Comparison of ENCODE assay signal across 27 cellular contexts in the genomic region with DNA sequence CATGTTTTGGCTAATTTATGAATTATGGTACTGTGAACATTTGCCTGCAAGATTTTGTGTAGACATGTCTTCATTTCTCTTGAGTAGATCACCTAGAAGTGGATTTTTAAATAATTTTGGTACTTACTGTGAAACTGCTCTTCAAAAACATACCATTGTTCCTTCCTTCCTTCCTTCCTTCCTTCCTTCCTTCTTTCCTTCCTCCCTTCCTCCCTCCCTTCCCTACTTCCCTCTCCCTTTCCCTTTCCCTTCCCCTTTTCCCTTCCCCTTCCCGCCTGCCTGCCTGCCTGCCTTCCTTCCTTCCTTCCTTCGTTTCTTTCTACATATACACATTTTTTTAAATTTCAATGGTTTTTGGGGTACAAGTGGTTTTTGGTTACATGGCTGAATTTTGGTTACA.
"Had no signal": no experiment of that assay in that cellular context is flagged by ENCODE, and none has a peak within 500 bp of the region (broad histone marks: within the 10 kb centered on the region; RNA-seq: fewer than 3 reads in every experiment).

No MANE protein-coding gene starts in this region.

- H3K27me3 Mint-ChIP-seq: dendritic cell treated with granulocyte-macrophage colony-stimulating factor and Interleukin-4, amounts not matched to agents 40 ng/mL and 50 ng/mL, for 4 days; effector memory CD8-positive, alpha-beta T cell; naive thymus-derived CD4-positive, alpha-beta T cell had no signal

- H3K27ac Mint-ChIP-seq: dendritic cell treated with granulocyte-macrophage colony-stimulating factor and Interleukin-4, amounts not matched to agents 40 ng/mL and 50 ng/mL, for 4 days; endodermal cell; immature natural killer cell; mesothelial cell of epicardium had no signal

- H3K4me2 ChIP-seq: hepatocyte had no signal

- H3K27me3 ChIP-seq: colonic mucosa, esophagus squamous epithelium, foreskin keratinocyte, gastroesophageal sphincter, heart left ventricle, hepatocyte, left lung had no signal

- FAIRE-seq: endometrium, frontal cortex, keratinocyte had no signal

- H2AFZ ChIP-seq: hepatocyte had no signal

- H3K4me3 Mint-ChIP-seq: dendritic cell treated with granulocyte-macrophage colony-stimulating factor and Interleukin-4, amounts not matched to agents 40 ng/mL and 50 ng/mL, for 4 days; effector memory CD8-positive, alpha-beta T cell; endodermal cell; immature natural killer cell; mesothelial cell of epicardium; naive thymus-derived CD4-positive, alpha-beta T cell had no signal

- H3K79me2 ChIP-seq: hepatocyte had no signal

- H3K4me1 ChIP-seq: colonic mucosa, foreskin keratinocyte had no signal

- ATAC-seq: effector memory CD8-positive, alpha-beta T cell; esophagus mucosa; foreskin keratinocyte; gastroesophageal sphincter; heart left ventricle; left cardiac atrium; left lung; left ventricle myocardium superior; lower lobe of right lung; mucosa of descending colon; naive thymus-derived CD4-positive, alpha-beta T cell had no signal

- H3K9me3 Mint-ChIP-seq: dendritic cell treated with granulocyte-macrophage colony-stimulating factor and Interleukin-4, amounts not matched to agents 40 ng/mL and 50 ng/mL, for 4 days; effector memory CD8-positive, alpha-beta T cell; endodermal cell; immature natural killer cell; mesothelial cell of epicardium; naive thymus-derived CD4-positive, alpha-beta T cell had no signal

- H3K4me1 Mint-ChIP-seq: mesothelial cell of epicardium; naive thymus-derived CD4-positive, alpha-beta T cell had no signal

- DNase-seq: colonic mucosa; cortex of kidney; effector CD8-positive, alpha-beta T cell; effector memory CD8-positive, alpha-beta T cell; endodermal cell; erythroblast; esophagus squamous epithelium; foreskin keratinocyte; heart left ventricle; hypothalamus; immature natural killer cell; left cardiac atrium; left lung; left ventricle myocardium superior; lower lobe of right lung; mesenchymal stem cell; mucosa of descending colon; naive thymus-derived CD4-positive, alpha-beta T cell had no signal

- H3K9me3 ChIP-seq: colonic mucosa, esophagus squamous epithelium, gastroesophageal sphincter, heart left ventricle, left lung, lower lobe of right lung, mucosa of descending colon had no signal

- H3K27ac ChIP-seq: colonic mucosa, epithelial cell of prostate, esophagus squamous epithelium, foreskin keratinocyte, gastroesophageal sphincter, heart left ventricle, hepatocyte, left lung, lower lobe of right lung had no signal

- H3K4me3 ChIP-seq: colonic mucosa, esophagus squamous epithelium, gastroesophageal sphincter, heart left ventricle, hepatocyte, left lung, lower lobe of right lung, mucosa of descending colon had no signal
